Comparison of ENCODE assay signal across 28 cellular contexts in genomic region chr14:90318016-90318415, GRCh38.
"Had no signal": no experiment of that assay in that cellular context is flagged by ENCODE, and none has a peak within 500 bp of the region (broad histone marks: within the 10 kb centered on the region; RNA-seq: fewer than 3 reads in every experiment).

No MANE protein-coding gene starts in this region.

- H3K4me1 Mint-ChIP-seq: neural crest cell had no signal

- H3K27me3 Mint-ChIP-seq: stimulated activated memory B cell treated with anti-CD40 and anti-IgM and Interleukin-4, amounts not matched to agents 10 μg/mL and 1 μg/mL and 100 μg/mL, for 72 hours had no signal

- H3K4me1 ChIP-seq: left ventricle myocardium inferior, lower lobe of right lung, prostate gland, right atrium auricular region, tibial nerve, uterus had no signal

- ATAC-seq: foreskin keratinocyte; gastroesophageal sphincter; heart left ventricle; lower lobe of right lung; natural killer cell; stimulated activated memory B cell treated with anti-CD40 and anti-IgM and Interleukin-4, amounts not matched to agents 10 μg/mL and 1 μg/mL and 100 μg/mL, for 72 hours; stimulated activated naive CD8-positive, alpha-beta T cell treated with anti-CD3 and anti-CD28 coated beads, Interleukin-15, Interleukin-2, amounts not matched to agents 100 U/mL and 50 U/mL, for 24 hours had no signal

- H3K4me3 ChIP-seq: dorsolateral prefrontal cortex, esophagus muscularis mucosa, gastroesophageal sphincter, heart left ventricle, hepatocyte, left ventricle myocardium inferior, lower lobe of right lung, prostate gland, right atrium auricular region, sigmoid colon, spleen, thoracic aorta, tibial nerve, upper lobe of left lung, uterus had no signal

- H3K9me3 ChIP-seq: esophagus muscularis mucosa, gastroesophageal sphincter, heart left ventricle, left ventricle myocardium inferior, lower lobe of right lung, prostate gland, right atrium auricular region, sigmoid colon, spleen, thoracic aorta, tibial nerve, upper lobe of left lung, uterus had no signal

- DNase-seq: dorsolateral prefrontal cortex; effector CD4-positive, alpha-beta T cell; endodermal cell; foreskin keratinocyte; heart left ventricle; kidney; left ventricle myocardium inferior; lower lobe of right lung; natural killer cell; sigmoid colon; spleen; stimulated activated CD4-positive, alpha-beta T cell treated with anti-CD3 and anti-CD28 coated beads, Interleukin-4, amount 100 ng/mL, for 4 hours; stimulated activated naive CD8-positive, alpha-beta T cell treated with anti-CD3 and anti-CD28 coated beads, Interleukin-15, Interleukin-2, amounts not matched to agents 100 U/mL and 50 U/mL, for 24 hours; substantia nigra; upper lobe of left lung; uterus had no signal

- H3K27ac Mint-ChIP-seq: endodermal cell; natural killer cell; stimulated activated memory B cell treated with anti-CD40 and anti-IgM and Interleukin-4, amounts not matched to agents 10 μg/mL and 1 μg/mL and 100 μg/mL, for 72 hours had no signal

- H3K36me3 ChIP-seq: prostate gland, uterus had no signal

- H3K4me3 Mint-ChIP-seq: endodermal cell; natural killer cell; neural crest cell; stimulated activated memory B cell treated with anti-CD40 and anti-IgM and Interleukin-4, amounts not matched to agents 10 μg/mL and 1 μg/mL and 100 μg/mL, for 72 hours had no signal

- H3K4me2 ChIP-seq: hepatocyte had no signal

- FAIRE-seq: colon, kidney had no signal

- H3K27ac ChIP-seq: dorsolateral prefrontal cortex, epithelial cell of prostate, esophagus muscularis mucosa, foreskin keratinocyte, gastroesophageal sphincter, heart left ventricle, hepatocyte, left ventricle myocardium inferior, lower lobe of right lung, parathyroid adenoma, prostate gland, right atrium auricular region, sigmoid colon, spleen, thoracic aorta, tibial nerve, upper lobe of left lung, uterus had no signal

- H3K27me3 ChIP-seq: dorsolateral prefrontal cortex, esophagus muscularis mucosa, foreskin keratinocyte, gastroesophageal sphincter, heart left ventricle, hepatocyte, right atrium auricular region, sigmoid colon, spleen, tibial nerve, upper lobe of left lung, uterus had no signal

- H3K9me3 Mint-ChIP-seq: natural killer cell; stimulated activated memory B cell treated with anti-CD40 and anti-IgM and Interleukin-4, amounts not matched to agents 10 μg/mL and 1 μg/mL and 100 μg/mL, for 72 hours had no signal
